In genomic region chr13:100115693-100116254, GRCh38 we compare ENCODE assay signal across 22 cellular contexts. TPM values are rescaled to one million over a fixed set of nuclear protein-coding genes. Genes with fewer than 3 reads are reported as not detected.
DNase-seq lines count a peak whose midpoint lies in the region; ATAC-seq, FAIRE-seq and TF ChIP-seq lines count a peak whose summit lies in the region.
"Had no signal": no experiment of that assay in that cellular context is flagged by ENCODE, and none has a peak within 500 bp of the region (broad histone marks: within the 10 kb centered on the region; RNA-seq: fewer than 3 reads in every experiment).

No MANE protein-coding gene starts in this region.

- POLR2A ChIA-PET in GM12878 (lab: Charles Lee) = no interaction called here

- CTCF ChIA-PET in GM12878 (lab: Yijun Ruan, JAX) = interaction anchor here (1.9 kb wide), 1 partner anchor 8 kb away, joined by 5 read pairs; no protein-coding TSS in a partner anchor

- TF ChIP-seq EP300 in GM12878 (IDR thresholded peaks at IDR 0.05; ENCODE audit: borderline replicate concordance in 1 of 2, control insufficient read depth in 1 of 2, low read depth in 2 of 2, low read length in 2 of 2) = no peak

- H3K9me3 ChIP-seq in GM12878 (replicated peaks; ENCODE audit: control insufficient read depth, insufficient read depth, low read length) = no peaks in the 10 kb centered on the region
- no peaks in the 10 kb centered on the region for H3K9me3 ChIP-seq in effector memory CD4-positive, alpha-beta T cell (ENCODE audit: control insufficient read depth, low read length)
- H3K9me3 ChIP-seq: HAP-1, testis had no signal

- intact Hi-C loops in GM12878 (cut with micrococcal nuclease; ENCODE audit: unreplicated experiment) = no loop called here
- intact Hi-C loops in left colon (cut with DNase I, micrococcal nuclease) = no loop called here

- no peaks in the 10 kb centered on the region for H3K27me3 ChIP-seq in GM12878 (replicated peaks in 1 of 2; ENCODE audit: control insufficient read depth in 2 of 2, insufficient read depth in 2 of 2, low read length in 1 of 2)
- H3K27me3 ChIP-seq in effector memory CD4-positive, alpha-beta T cell (replicated peaks; ENCODE audit: control insufficient read depth, insufficient read depth, low read length, poor library complexity, severe bottlenecking) = no peaks in the 10 kb centered on the region
- H3K27me3 ChIP-seq: testis had no signal

- 0% methylated on average over 1 of the region's 1 CpG for WGBS in GM12878 (ENCODE audit: insufficient coverage, insufficient replicate concordance, low lambda C conversion rate, missing lambda C conversion rate)

- H3K27ac ChIP-seq in GM12878 (ENCODE audit: control insufficient read depth, insufficient read depth) = no peak overlapping the region
- no peak overlapping the region for H3K27ac ChIP-seq in effector memory CD4-positive, alpha-beta T cell (ENCODE audit: insufficient read depth, low read length, poor library complexity, severe bottlenecking)
- H3K27ac ChIP-seq: parathyroid adenoma, testis had no signal

- FAIRE-seq in GM12878 (lab: Jason Lieb, UNC) = peak; percentile 38
- FAIRE-seq: kidney, TTC549 had no signal

- TF ChIP-seq RAD21 in GM12878 (IDR thresholded peaks at IDR 0.05; ENCODE audit: insufficient read depth, low read depth, low read length) = no peak

- DNase-seq in GM12878 (ENCODE audit: low read depth, low spot score) (no peak), left colon (no peak)
- no peak for DNase-seq in effector memory CD4-positive, alpha-beta T cell
- DNase-seq in activated naive CD4-positive, alpha-beta T cell treated with Interleukin-2 at 50 U/mL for 16 hours = no peak
- DNase-seq: activated CD4-positive, alpha-beta T cell treated with anti-CD3 and anti-CD28 coated beads, Interleukin-2, amount 10 ng/mL, durations not matched to agents 7 days and 5 days; activated naive CD4-positive, alpha-beta T cell treated with anti-CD3 and anti-CD28 coated beads, Interleukin-2, amount 10 ng/mL, durations not matched to agents 7 days and 5 days; activated T-cell treated with anti-CD3 and anti-CD28 coated beads for 4 hours; hypothalamus; Karpas-422; kidney; mesenchymal stem cell; naive thymus-derived CD8-positive, alpha-beta T cell; NCI-H1417 treated with DMSO at 0.1 percent for 48 hours; NK-92 treated with Interleukin-12 subunit alpha and Interleukin-12 subunit beta, amount 100 ng/mL, for 24 hours; stimulated activated CD4-positive, alpha-beta T cell treated with anti-CD3 and anti-CD28 coated beads, Interleukin-2, amount 100 ng/mL, for 48 hours; testis had no signal

- no peaks in the 10 kb centered on the region for H3K79me2 ChIP-seq in GM12878 (ENCODE audit: control insufficient read depth, insufficient read depth, low read length)
- H3K79me2 ChIP-seq: parathyroid adenoma had no signal

- in situ Hi-C loops in GM12878 (cut with MboI) = no loop called here

- no peak overlapping the region for H2AFZ ChIP-seq in GM12878 (ENCODE audit: control insufficient read depth, low read depth, low read length)
- H2AFZ ChIP-seq: parathyroid adenoma had no signal

- SMC1A ChIA-PET in GM12878 (lab: Charles Lee; ENCODE audit: uncharacterized antibody, unreplicated experiment) = interaction anchor here (0.9 to 1.7 kb wide), 4 partner anchors 8 to 28 kb away, joined by 3 to 5 read pairs (median 4); no protein-coding TSS in a partner anchor

- no peak for TF ChIP-seq CTCF in GM12878 (IDR thresholded peaks at IDR 0.05 in 2 of 3, conservative IDR thresholded peaks at IDR 0.05 in 1 of 3; ENCODE audit: control insufficient read depth in 2 of 3, extremely low read depth in 1 of 3, insufficient read depth in 1 of 3, low read depth in 3 of 3, low read length in 3 of 3)

- no peak overlapping the region for H3K4me3 ChIP-seq in GM12878
- H3K4me3 ChIP-seq in effector memory CD4-positive, alpha-beta T cell (ENCODE audit: insufficient read depth, low read depth, low read length, poor library complexity, severe bottlenecking) = no peak overlapping the region
- H3K4me3 ChIP-seq: HAP-1, testis had no signal

- RAD21 ChIA-PET in GM12878 (lab: Charles Lee; ENCODE audit: unreplicated experiment) = no interaction called here

- no peak overlapping the region for H3K9ac ChIP-seq in GM12878 (ENCODE audit: control insufficient read depth, insufficient read depth, low read length)
- H3K9ac ChIP-seq: parathyroid adenoma had no signal

- no peak for TF ChIP-seq POLR2A in GM12878 (IDR thresholded peaks at IDR 0.05; ENCODE audit: low read depth, low read length)

- no peak overlapping the region for H3K4me2 ChIP-seq in GM12878 (ENCODE audit: control insufficient read depth, insufficient read depth)

- 0 out of 2 replicates have a peak, but pooled peaks cover 3% of the 10 kb centered on the region for H3K4me1 ChIP-seq in GM12878 (ENCODE audit: control insufficient read depth, insufficient read depth, low read length)
- no peaks in the 10 kb centered on the region for H3K4me1 ChIP-seq in effector memory CD4-positive, alpha-beta T cell (ENCODE audit: control insufficient read depth, insufficient read depth, low read length, poor library complexity, severe bottlenecking)
- H3K4me1 ChIP-seq: HAP-1, parathyroid adenoma, testis had no signal

- no peaks in the 10 kb centered on the region for H4K20me1 ChIP-seq in GM12878 (ENCODE audit: control insufficient read depth, insufficient read depth)

- no TSS peak for BruUV-seq in GM12878 (replicated peaks; lab: Mats Ljungman, UMichigan)

- H3K36me3 ChIP-seq in GM12878 (ENCODE audit: control insufficient read depth in 2 of 2, insufficient read depth in 2 of 2, low read length in 1 of 2) = peaks cover 0 to 2% of the 10 kb centered on the region in 2 experiments; a peak in 1 of 4 replicates
- H3K36me3 ChIP-seq in effector memory CD4-positive, alpha-beta T cell (ENCODE audit: control insufficient read depth, insufficient read depth, low read length) = no peaks in the 10 kb centered on the region
- H3K36me3 ChIP-seq: HAP-1 had no signal

- peak; percentile 68 for ATAC-seq in GM18861 (IDR thresholded peaks at IDR 0.05; ENCODE audit: unreplicated experiment)
- peak; percentile 88 for ATAC-seq in GM21723 (IDR thresholded peaks at IDR 0.05; ENCODE audit: unreplicated experiment)
- ATAC-seq in HG03039 (IDR thresholded peaks at IDR 0.05; ENCODE audit: unreplicated experiment) = peak; percentile 78
- peak; percentile 73 for ATAC-seq in GM12878
- ATAC-seq in left colon = no peak
- ATAC-seq: naive thymus-derived CD8-positive, alpha-beta T cell had no signal

TF ChIP-seq in GM12878, 131 proteins besides CTCF, POLR2A, EP300 and RAD21 (continues in another document):
- no peak for TF ChIP-seq PBX3 (IDR thresholded peaks at IDR 0.05; ENCODE audit: insufficient replicate concordance, low read depth, low read length)
- peak; percentile 57 for TF ChIP-seq RUNX3 (IDR thresholded peaks at IDR 0.05; ENCODE audit: low read length)
- no peak for TF ChIP-seq MTA2 (IDR thresholded peaks at IDR 0.05; ENCODE audit: low read depth)
- no peak for TF ChIP-seq SMAD1 (IDR thresholded peaks at IDR 0.05; ENCODE audit: low read depth, partially characterized antibody)
- TF ChIP-seq SKIL (IDR thresholded peaks at IDR 0.05; ENCODE audit: low read depth, poor library complexity, severe bottlenecking) = peak; percentile 13
- TF ChIP-seq POLR2AphosphoS5 (IDR thresholded peaks at IDR 0.05; ENCODE audit: low read length) = no peak
- no peak for TF ChIP-seq TBL1XR1 (IDR thresholded peaks at IDR 0.05; ENCODE audit: low read depth, low read length)
- TF ChIP-seq CHD1 (IDR thresholded peaks at IDR 0.05; ENCODE audit: low read depth, low read length) = no peak
- no peak for TF ChIP-seq CBFB (IDR thresholded peaks at IDR 0.05; ENCODE audit: low read depth)
- no peak for TF ChIP-seq ATF7 (IDR thresholded peaks at IDR 0.05; ENCODE audit: low read depth)

RNA-seq across cellular contexts. Expression of gene PCCA, which starts 26.9 kb away (rescaled TPM):
- 63.3 and 64.9 TPM in 2 replicates for total RNA-seq in GM12878 (2013; cell fraction: nucleolus; rRNA removed)
- 13.4 and 14.7 TPM in 2 replicates for total RNA-seq in GM12878 (2014; rRNA removed)
- 10.9 and 14.9 TPM in 2 replicates for total RNA-seq in GM12878 (2014; rRNA removed; fragmentation: Illumina TruSeq; extraction: Trizol)
- 13.1 and 15.5 TPM in 2 replicates for total RNA-seq in GM12878 (2021)
- 7.0 TPM for polyA plus RNA-seq in GM12878 (2011; ENCODE audit: low read depth)
- 10.8 and 14.5 TPM in 2 replicates for polyA plus RNA-seq in GM12878 (2011; rRNA removed)
- polyA plus RNA-seq in GM12878 (2011; cell fraction: cytosol; rRNA removed) = 5.0 and 6.0 TPM in 2 replicates
- 14.0 and 14.6 TPM in 2 replicates for polyA plus RNA-seq in GM12878 (2011; cell fraction: nucleus; rRNA removed)
- polyA plus RNA-seq in GM12878 (2012) = 9.8 and 10.9 TPM in 2 replicates
- 14.7 and 24.6 TPM in 2 replicates for polyA plus RNA-seq in GM12878 (2014; fragmentation: Illumina TruSeq; extraction: Trizol)
- 1 to 10 TPM; 5.9 to 9.3 TPM for polyA plus RNA-seq in GM12878 (2014; fragmentation: Nextera tagmentation; extraction: Ambion mirVana)
- 8.4 and 11.5 TPM in 2 replicates for polyA plus RNA-seq in GM12878 (2014; rRNA removed)
- polyA plus RNA-seq in GM12878 (2016; fragmentation: Nextera tagmentation; extraction: Ambion mirVana) = 10 to 100 TPM; 13.9 to 18.2 TPM
- 15.8 and 30.1 TPM in 2 replicates for polyA minus RNA-seq in GM12878 (2011; rRNA and poly(A)+ RNA removed)
- polyA minus RNA-seq in GM12878 (2011; cell fraction: cytosol; rRNA and poly(A)+ RNA removed) = 2.9 and 3.6 TPM in 2 replicates
- polyA minus RNA-seq in GM12878 (2011; cell fraction: nucleus; rRNA and poly(A)+ RNA removed) = 16.1 and 25.7 TPM in 2 replicates
- 10 to 100 TPM; 84.1 to 99.1 TPM for total RNA-seq in left colon
